ENCODE assay signal across 1 cellular context in the genomic region with DNA sequence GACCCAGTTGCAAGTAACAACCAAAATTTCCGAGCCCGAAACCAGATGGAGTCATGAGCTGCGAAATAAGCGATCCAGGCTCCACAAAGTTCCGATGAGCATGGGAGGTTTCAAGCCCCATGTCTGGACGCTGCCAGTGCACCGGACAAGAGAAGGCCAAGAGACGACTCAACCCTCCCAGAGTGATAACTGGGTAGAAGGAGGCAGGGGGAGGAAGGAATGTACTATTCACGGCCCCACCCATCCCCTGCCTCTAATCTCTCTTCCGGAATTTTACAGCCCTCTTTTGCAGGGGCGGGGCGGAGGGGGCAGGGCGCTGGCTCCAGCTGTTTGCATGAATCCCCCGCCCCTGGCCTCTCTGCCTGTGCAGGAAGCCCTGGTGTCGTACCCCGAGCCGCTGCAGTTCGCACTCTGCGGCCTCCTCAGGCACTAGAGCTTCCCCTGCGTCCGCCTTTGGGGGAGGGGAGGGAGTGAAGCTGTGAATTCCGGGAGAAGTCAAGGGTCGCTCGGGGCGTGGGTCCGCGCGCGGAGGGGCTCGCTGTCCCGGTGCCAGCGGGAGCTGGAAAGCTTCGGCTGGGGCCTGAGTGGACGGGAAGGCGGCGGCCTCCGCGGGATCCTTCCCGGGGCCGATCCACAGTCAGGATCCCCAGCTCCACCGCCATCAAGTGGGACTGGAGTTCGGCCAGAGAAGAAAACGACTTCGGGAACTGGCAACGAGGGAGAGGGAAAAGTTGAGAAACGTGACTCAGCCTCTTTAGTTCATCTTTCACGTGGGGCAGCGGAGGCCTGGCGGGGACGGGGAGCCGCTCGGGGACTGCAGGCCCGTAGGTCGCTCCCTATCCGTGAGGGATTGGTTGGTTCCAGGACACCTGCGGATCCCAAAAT.
TF ChIP-seq lines count a peak whose summit lies in the region.

No MANE protein-coding gene starts in this region.

TF ChIP-seq in HEK293, 187 proteins besides CTCF, POLR2A, EP300 and RAD21 (continued from another document and continues in another):
- TF ChIP-seq, protein P1, sequence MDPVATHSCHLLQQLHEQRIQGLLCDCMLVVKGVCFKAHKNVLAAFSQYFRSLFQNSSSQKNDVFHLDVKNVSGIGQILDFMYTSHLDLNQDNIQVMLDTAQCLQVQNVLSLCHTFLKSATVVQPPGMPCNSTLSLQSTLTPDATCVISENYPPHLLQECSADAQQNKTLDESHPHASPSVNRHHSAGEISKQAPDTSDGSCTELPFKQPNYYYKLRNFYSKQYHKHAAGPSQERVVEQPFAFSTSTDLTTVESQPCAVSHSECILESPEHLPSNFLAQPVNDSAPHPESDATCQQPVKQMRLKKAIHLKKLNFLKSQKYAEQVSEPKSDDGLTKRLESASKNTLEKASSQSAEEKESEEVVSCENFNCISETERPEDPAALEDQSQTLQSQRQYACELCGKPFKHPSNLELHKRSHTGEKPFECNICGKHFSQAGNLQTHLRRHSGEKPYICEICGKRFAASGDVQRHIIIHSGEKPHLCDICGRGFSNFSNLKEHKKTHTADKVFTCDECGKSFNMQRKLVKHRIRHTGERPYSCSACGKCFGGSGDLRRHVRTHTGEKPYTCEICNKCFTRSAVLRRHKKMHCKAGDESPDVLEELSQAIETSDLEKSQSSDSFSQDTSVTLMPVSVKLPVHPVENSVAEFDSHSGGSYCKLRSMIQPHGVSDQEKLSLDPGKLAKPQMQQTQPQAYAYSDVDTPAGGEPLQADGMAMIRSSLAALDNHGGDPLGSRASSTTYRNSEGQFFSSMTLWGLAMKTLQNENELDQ (tag by site-specific recombination; IDR thresholded peaks at IDR 0.05; ENCODE audit: low read depth) = no peak
- TF ChIP-seq, protein P2, sequence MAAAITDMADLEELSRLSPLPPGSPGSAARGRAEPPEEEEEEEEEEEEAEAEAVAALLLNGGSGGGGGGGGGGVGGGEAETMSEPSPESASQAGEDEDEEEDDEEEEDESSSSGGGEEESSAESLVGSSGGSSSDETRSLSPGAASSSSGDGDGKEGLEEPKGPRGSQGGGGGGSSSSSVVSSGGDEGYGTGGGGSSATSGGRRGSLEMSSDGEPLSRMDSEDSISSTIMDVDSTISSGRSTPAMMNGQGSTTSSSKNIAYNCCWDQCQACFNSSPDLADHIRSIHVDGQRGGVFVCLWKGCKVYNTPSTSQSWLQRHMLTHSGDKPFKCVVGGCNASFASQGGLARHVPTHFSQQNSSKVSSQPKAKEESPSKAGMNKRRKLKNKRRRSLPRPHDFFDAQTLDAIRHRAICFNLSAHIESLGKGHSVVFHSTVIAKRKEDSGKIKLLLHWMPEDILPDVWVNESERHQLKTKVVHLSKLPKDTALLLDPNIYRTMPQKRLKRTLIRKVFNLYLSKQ (tag by site-specific recombination; IDR thresholded peaks at IDR 0.05; ENCODE audit: borderline replicate concordance) = no peak
- TF ChIP-seq ZNF670 (tag by site-specific recombination; IDR thresholded peaks at IDR 0.05; ENCODE audit: low read depth) (no peak), PRDM1 (tag by site-specific recombination; IDR thresholded peaks at IDR 0.05) (peak; percentile 70; the same call in 1 of the 2 replicates), ZNF76 (tag by site-specific recombination; IDR thresholded peaks at IDR 0.05; ENCODE audit: borderline replicate concordance, low read depth) (no peak; the same call in 1 of the 2 replicates), ZNF843 (tag by site-specific recombination; IDR thresholded peaks at IDR 0.05) (no peak), ZEB2 (tag by site-specific recombination; IDR thresholded peaks at IDR 0.05) (peak; percentile 93), ZNF324 (tag by site-specific recombination; IDR thresholded peaks at IDR 0.05) (0 out of 2 replicates have a peak, but pooled peaks have one; percentile 80), ZNF768 (tag by site-specific recombination; IDR thresholded peaks at IDR 0.05) (no peak), EGR2 (tag by site-specific recombination; IDR thresholded peaks at IDR 0.05; ENCODE audit: low read depth) (peak; percentile 86), ZNF24 (tag by site-specific recombination; IDR thresholded peaks at IDR 0.05) (peak; percentile 90), KLF16 (tag by site-specific recombination; IDR thresholded peaks at IDR 0.05) (peak; percentile 91), SP3 (tag by site-specific recombination; IDR thresholded peaks at IDR 0.05) (peak; percentile 92), BCL11B (tag by site-specific recombination; IDR thresholded peaks at IDR 0.05; ENCODE audit: low read depth) (0 out of 2 replicates have a peak, but pooled peaks have one; percentile 21), SALL2 (tag by site-specific recombination; IDR thresholded peaks at IDR 0.05; ENCODE audit: borderline replicate concordance) (no peak), ZNF266 (tag by site-specific recombination; IDR thresholded peaks at IDR 0.05; ENCODE audit: low read depth) (no peak), ZNF211 (tag by site-specific recombination; IDR thresholded peaks at IDR 0.05; ENCODE audit: low read depth) (no peak), TRIM28 (IDR thresholded peaks at IDR 0.05; ENCODE audit: borderline replicate concordance, low read length) (peak; percentile 95), ZNF514 (tag by site-specific recombination; IDR thresholded peaks at IDR 0.05) (no peak), ZNF426 (tag by site-specific recombination; IDR thresholded peaks at IDR 0.05) (no peak), ZBTB48 (tag by site-specific recombination; IDR thresholded peaks at IDR 0.05) (peak; percentile 82), ZNF664 (tag by site-specific recombination; IDR thresholded peaks at IDR 0.05) (no peak), OSR2 (tag by site-specific recombination; IDR thresholded peaks at IDR 0.05) (peak; percentile 59; the same call in 1 of the 2 replicates), ZFP3 (tag by site-specific recombination; IDR thresholded peaks at IDR 0.05; ENCODE audit: low read depth) (no peak; the same call in 1 of the 2 replicates), ZNF302 (tag by site-specific recombination; IDR thresholded peaks at IDR 0.05; ENCODE audit: low read depth) (no peak), ZNF174 (tag by site-specific recombination; IDR thresholded peaks at IDR 0.05) (no peak), ZNF221 (tag by site-specific recombination; IDR thresholded peaks at IDR 0.05; ENCODE audit: borderline replicate concordance) (no peak), HOXC10 (CRISPR knock-in tag; IDR thresholded peaks at IDR 0.05) (no peak), ZNF350 (tag by site-specific recombination; IDR thresholded peaks at IDR 0.05) (no peak), ZNF529 (tag by site-specific recombination; IDR thresholded peaks at IDR 0.05; ENCODE audit: insufficient replicate concordance) (no peak), ZNF560 (tag by site-specific recombination; IDR thresholded peaks at IDR 0.05; ENCODE audit: borderline replicate concordance) (no peak), ZNF629 (tag by site-specific recombination; IDR thresholded peaks at IDR 0.05) (peak; percentile 71), ZNF202 (tag by site-specific recombination; IDR thresholded peaks at IDR 0.05; ENCODE audit: borderline replicate concordance) (no peak), ZNF777 (tag by site-specific recombination; IDR thresholded peaks at IDR 0.05; ENCODE audit: borderline replicate concordance) (peak; percentile 19; the same call in 1 of the 2 replicates), FEZF1 (tag by site-specific recombination; IDR thresholded peaks at IDR 0.05) (peak; percentile 30; the same call in 1 of the 2 replicates), ZFP41 (tag by site-specific recombination; IDR thresholded peaks at IDR 0.05; ENCODE audit: borderline replicate concordance) (no peak), ZNF654 (tag by site-specific recombination; IDR thresholded peaks at IDR 0.05; ENCODE audit: low read depth) (no peak), ZNF366 (tag by site-specific recombination; conservative IDR thresholded peaks at IDR 0.05) (peak; percentile 66), GLIS2 (tag by site-specific recombination; IDR thresholded peaks at IDR 0.05) (peak; percentile 60)
- TF ChIP-seq, protein P3, sequence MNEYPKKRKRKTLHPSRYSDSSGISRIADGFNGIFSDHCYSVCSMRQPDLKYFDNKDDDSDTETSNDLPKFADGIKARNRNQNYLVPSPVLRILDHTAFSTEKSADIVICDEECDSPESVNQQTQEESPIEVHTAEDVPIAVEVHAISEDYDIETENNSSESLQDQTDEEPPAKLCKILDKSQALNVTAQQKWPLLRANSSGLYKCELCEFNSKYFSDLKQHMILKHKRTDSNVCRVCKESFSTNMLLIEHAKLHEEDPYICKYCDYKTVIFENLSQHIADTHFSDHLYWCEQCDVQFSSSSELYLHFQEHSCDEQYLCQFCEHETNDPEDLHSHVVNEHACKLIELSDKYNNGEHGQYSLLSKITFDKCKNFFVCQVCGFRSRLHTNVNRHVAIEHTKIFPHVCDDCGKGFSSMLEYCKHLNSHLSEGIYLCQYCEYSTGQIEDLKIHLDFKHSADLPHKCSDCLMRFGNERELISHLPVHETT (tag by site-specific recombination; IDR thresholded peaks at IDR 0.05) = peak; percentile 68; the same call in 1 of the 2 replicates
- TF ChIP-seq, protein P4, sequence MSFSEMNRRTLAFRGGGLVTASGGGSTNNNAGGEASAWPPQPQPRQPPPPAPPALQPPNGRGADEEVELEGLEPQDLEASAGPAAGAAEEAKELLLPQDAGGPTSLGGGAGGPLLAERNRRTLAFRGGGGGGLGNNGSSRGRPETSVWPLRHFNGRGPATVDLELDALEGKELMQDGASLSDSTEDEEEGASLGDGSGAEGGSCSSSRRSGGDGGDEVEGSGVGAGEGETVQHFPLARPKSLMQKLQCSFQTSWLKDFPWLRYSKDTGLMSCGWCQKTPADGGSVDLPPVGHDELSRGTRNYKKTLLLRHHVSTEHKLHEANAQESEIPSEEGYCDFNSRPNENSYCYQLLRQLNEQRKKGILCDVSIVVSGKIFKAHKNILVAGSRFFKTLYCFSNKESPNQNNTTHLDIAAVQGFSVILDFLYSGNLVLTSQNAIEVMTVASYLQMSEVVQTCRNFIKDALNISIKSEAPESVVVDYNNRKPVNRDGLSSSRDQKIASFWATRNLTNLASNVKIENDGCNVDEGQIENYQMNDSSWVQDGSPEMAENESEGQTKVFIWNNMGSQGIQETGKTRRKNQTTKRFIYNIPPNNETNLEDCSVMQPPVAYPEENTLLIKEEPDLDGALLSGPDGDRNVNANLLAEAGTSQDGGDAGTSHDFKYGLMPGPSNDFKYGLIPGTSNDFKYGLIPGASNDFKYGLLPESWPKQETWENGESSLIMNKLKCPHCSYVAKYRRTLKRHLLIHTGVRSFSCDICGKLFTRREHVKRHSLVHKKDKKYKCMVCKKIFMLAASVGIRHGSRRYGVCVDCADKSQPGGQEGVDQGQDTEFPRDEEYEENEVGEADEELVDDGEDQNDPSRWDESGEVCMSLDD (tag by site-specific recombination; IDR thresholded peaks at IDR 0.05) = peak; percentile 89
- TF ChIP-seq, protein P5, sequence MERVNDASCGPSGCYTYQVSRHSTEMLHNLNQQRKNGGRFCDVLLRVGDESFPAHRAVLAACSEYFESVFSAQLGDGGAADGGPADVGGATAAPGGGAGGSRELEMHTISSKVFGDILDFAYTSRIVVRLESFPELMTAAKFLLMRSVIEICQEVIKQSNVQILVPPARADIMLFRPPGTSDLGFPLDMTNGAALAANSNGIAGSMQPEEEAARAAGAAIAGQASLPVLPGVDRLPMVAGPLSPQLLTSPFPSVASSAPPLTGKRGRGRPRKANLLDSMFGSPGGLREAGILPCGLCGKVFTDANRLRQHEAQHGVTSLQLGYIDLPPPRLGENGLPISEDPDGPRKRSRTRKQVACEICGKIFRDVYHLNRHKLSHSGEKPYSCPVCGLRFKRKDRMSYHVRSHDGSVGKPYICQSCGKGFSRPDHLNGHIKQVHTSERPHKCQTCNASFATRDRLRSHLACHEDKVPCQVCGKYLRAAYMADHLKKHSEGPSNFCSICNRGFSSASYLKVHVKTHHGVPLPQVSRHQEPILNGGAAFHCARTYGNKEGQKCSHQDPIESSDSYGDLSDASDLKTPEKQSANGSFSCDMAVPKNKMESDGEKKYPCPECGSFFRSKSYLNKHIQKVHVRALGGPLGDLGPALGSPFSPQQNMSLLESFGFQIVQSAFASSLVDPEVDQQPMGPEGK (tag by site-specific recombination; IDR thresholded peaks at IDR 0.05) = peak; percentile 74
- TF ChIP-seq, protein P6, sequence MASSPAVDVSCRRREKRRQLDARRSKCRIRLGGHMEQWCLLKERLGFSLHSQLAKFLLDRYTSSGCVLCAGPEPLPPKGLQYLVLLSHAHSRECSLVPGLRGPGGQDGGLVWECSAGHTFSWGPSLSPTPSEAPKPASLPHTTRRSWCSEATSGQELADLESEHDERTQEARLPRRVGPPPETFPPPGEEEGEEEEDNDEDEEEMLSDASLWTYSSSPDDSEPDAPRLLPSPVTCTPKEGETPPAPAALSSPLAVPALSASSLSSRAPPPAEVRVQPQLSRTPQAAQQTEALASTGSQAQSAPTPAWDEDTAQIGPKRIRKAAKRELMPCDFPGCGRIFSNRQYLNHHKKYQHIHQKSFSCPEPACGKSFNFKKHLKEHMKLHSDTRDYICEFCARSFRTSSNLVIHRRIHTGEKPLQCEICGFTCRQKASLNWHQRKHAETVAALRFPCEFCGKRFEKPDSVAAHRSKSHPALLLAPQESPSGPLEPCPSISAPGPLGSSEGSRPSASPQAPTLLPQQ (tag by site-specific recombination; IDR thresholded peaks at IDR 0.05) = peak; percentile 82
- TF ChIP-seq, protein P7, sequence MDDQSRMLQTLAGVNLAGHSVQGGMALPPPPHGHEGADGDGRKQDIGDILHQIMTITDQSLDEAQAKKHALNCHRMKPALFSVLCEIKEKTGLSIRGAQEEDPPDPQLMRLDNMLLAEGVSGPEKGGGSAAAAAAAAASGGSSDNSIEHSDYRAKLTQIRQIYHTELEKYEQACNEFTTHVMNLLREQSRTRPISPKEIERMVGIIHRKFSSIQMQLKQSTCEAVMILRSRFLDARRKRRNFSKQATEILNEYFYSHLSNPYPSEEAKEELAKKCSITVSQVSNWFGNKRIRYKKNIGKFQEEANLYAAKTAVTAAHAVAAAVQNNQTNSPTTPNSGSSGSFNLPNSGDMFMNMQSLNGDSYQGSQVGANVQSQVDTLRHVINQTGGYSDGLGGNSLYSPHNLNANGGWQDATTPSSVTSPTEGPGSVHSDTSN (CRISPR knock-in tag; IDR thresholded peaks at IDR 0.05) = 0 out of 2 replicates have a peak, but pooled peaks have one; percentile 42
- TF ChIP-seq, protein P8, sequence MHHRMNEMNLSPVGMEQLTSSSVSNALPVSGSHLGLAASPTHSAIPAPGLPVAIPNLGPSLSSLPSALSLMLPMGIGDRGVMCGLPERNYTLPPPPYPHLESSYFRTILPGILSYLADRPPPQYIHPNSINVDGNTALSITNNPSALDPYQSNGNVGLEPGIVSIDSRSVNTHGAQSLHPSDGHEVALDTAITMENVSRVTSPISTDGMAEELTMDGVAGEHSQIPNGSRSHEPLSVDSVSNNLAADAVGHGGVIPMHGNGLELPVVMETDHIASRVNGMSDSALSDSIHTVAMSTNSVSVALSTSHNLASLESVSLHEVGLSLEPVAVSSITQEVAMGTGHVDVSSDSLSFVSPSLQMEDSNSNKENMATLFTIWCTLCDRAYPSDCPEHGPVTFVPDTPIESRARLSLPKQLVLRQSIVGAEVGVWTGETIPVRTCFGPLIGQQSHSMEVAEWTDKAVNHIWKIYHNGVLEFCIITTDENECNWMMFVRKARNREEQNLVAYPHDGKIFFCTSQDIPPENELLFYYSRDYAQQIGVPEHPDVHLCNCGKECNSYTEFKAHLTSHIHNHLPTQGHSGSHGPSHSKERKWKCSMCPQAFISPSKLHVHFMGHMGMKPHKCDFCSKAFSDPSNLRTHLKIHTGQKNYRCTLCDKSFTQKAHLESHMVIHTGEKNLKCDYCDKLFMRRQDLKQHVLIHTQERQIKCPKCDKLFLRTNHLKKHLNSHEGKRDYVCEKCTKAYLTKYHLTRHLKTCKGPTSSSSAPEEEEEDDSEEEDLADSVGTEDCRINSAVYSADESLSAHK (tag by site-specific recombination; IDR thresholded peaks at IDR 0.05) = peak; percentile 44
